In genomic region chr3:151918253-151919029, GRCh38 we compare ENCODE assay signal across 8 cellular contexts.
DNase-seq lines count a peak whose midpoint lies in the region; ATAC-seq and TF ChIP-seq lines count a peak whose summit lies in the region.

No MANE protein-coding gene starts in this region.

- TF ChIP-seq CTCF in parathyroid adenoma (IDR thresholded peaks at IDR 0.05): peak; percentile 32

- H3K4me1 ChIP-seq in parathyroid adenoma: no peaks in the 10 kb centered on the region

- H3K4me3 ChIP-seq in parathyroid adenoma (ENCODE audit: low read depth, low read length): no peak overlapping the region

- ATAC-seq in GM21381 (IDR thresholded peaks at IDR 0.05; ENCODE audit: unreplicated experiment) (peak; percentile 55), HG02840 (IDR thresholded peaks at IDR 0.05; ENCODE audit: low FRiP score, unreplicated experiment) (no peak)

- DNase-seq in DMS 273 (lab: John Stamatoyannopoulos, UW; ENCODE audit: unreplicated experiment): peak; percentile 77
- DNase-seq in NAMALWA (ENCODE audit: low spot score): peak; percentile 75
- peak; percentile 57 for DNase-seq in SKM-1 treated with dmso at 0.1 percent for 144 hours (lab: John Stamatoyannopoulos, UW; ENCODE audit: unreplicated experiment)
- DNase-seq in fibroblast of peridontal ligament (ENCODE audit: extremely low read depth): peak; percentile 87
- no peak for DNase-seq in activated CD4-positive, CD25-positive, alpha-beta regulatory T cell (lab: John Stamatoyannopoulos, UW)

- H3K9me3 ChIP-seq in parathyroid adenoma (ENCODE audit: control insufficient read depth, low read length): no peaks in the 10 kb centered on the region

- H3K36me3 ChIP-seq in parathyroid adenoma (ENCODE audit: control insufficient read depth, insufficient read depth, low read length): no peaks in the 10 kb centered on the region

- no peak overlapping the region for H2AFZ ChIP-seq in parathyroid adenoma

- no peak overlapping the region for H3K27ac ChIP-seq in parathyroid adenoma

- H3K27me3 ChIP-seq in parathyroid adenoma (ENCODE audit: control insufficient read depth, insufficient read depth, low read length): no peaks in the 10 kb centered on the region

- H3K79me2 ChIP-seq in parathyroid adenoma: no peaks in the 10 kb centered on the region

- H3K4me2 ChIP-seq in parathyroid adenoma (ENCODE audit: low read length): no peak overlapping the region

- H3K9ac ChIP-seq in parathyroid adenoma: no peak overlapping the region

Comparison
In these comparisons a context has a peak if more than half of its experiments do, and no peak if none do; other contexts are left out.
1. DNase-seq: peak in DMS 273 (single experiment), NAMALWA (single experiment), SKM-1 treated with dmso at 0.1 percent for 144 hours (single experiment) and fibroblast of peridontal ligament (single experiment); none in activated CD4-positive, CD25-positive, alpha-beta regulatory T cell (0 of 4).